ENCODE assay signal across 1 cellular context in the genomic region with DNA sequence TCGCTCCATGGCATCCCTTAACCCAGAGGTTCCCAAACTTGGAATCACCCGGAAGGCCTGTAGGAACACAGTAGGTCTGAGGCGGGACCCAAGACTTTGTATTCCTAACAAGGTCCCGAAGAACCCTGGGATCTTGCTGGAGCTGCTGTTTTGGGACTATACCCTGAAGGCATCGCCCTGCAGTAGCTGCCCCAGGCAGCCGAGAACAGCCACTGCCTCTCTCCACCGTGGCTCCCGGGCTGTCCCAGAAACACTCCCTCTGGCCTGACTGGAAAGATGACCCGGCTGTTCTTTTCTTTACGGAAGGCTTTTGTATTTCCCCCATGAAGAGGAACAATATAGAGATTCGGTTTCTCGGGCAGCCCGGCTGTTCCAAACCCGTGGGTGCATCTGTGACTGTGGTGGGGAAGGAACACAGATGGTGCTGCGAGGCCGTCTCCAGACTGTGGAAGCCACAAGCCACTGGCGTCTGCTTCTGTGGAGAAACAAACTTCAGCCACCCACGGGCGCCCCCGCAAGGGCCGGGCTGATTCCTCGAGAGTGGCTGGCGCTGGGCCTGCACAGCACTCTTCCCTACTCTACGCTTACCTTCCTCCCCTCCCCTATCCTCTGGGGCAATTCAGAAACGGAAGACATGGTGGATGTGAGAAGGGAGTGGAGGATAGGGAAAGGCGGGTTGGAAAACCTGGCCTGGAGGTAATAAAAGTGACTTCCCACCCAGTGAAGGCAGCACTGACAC.
TF ChIP-seq lines count a peak whose summit lies in the region.

No MANE protein-coding gene starts in this region.

TF ChIP-seq in HCT116, 20 proteins besides CTCF, POLR2A, EP300 and RAD21 (continued from another document):
- TF ChIP-seq ZFX (IDR thresholded peaks at IDR 0.05) (no peak), POLR2AphosphoS5 (IDR thresholded peaks at IDR 0.05; ENCODE audit: low read depth, low read length) (no peak), CBX3 (IDR thresholded peaks at IDR 0.05; ENCODE audit: low read depth) (no peak), EGR1 (IDR thresholded peaks at IDR 0.05; ENCODE audit: low read depth) (no peak), EZH2phosphoT487 (IDR thresholded peaks at IDR 0.05; ENCODE audit: borderline replicate concordance) (no peak)
- TF ChIP-seq, protein P1, sequence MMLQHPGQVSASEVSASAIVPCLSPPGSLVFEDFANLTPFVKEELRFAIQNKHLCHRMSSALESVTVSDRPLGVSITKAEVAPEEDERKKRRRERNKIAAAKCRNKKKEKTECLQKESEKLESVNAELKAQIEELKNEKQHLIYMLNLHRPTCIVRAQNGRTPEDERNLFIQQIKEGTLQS (IDR thresholded peaks at IDR 0.05): no peak
